ENCODE assay signal across 2 cellular contexts in the genomic region with DNA sequence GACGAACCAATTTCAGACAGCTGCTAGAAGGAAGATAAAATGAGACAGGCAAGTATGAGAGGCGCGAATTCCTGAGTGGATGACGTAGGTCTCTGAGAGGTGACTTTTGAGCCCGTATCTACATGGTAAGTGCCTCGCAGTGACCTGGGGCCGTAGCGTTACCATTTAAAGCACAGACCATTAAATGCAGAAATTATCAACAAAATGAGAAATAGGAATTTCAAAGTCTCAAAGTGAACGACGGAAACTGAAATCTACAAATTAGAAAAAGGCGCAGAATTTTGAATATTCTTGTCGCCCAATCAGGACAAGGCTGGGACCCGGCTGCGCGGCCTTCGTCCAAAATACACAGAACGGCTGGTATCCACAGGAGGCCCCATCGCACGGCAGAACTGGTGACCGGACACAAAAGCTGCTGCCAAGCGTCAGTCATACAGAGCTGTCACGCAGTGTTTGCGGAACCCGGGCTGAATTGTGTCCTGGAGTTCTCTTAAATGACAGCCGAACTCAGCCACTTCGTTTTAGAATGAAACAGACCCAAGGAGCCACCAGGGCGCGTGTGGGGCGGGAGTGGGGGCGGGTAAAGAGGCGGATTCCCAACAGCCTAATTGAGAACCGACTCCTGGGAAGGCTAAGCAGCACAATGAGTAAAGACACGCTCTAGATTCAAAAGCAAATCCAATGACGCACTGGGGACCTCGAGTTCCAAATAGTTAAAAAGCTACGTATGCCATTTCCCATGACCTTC.
TF ChIP-seq lines count a peak whose summit lies in the region.

No MANE protein-coding gene starts in this region.

TF ChIP-seq in HEK293, 187 proteins besides CTCF, POLR2A, EP300 and RAD21 (continued from another document):
- TF ChIP-seq, protein P1, sequence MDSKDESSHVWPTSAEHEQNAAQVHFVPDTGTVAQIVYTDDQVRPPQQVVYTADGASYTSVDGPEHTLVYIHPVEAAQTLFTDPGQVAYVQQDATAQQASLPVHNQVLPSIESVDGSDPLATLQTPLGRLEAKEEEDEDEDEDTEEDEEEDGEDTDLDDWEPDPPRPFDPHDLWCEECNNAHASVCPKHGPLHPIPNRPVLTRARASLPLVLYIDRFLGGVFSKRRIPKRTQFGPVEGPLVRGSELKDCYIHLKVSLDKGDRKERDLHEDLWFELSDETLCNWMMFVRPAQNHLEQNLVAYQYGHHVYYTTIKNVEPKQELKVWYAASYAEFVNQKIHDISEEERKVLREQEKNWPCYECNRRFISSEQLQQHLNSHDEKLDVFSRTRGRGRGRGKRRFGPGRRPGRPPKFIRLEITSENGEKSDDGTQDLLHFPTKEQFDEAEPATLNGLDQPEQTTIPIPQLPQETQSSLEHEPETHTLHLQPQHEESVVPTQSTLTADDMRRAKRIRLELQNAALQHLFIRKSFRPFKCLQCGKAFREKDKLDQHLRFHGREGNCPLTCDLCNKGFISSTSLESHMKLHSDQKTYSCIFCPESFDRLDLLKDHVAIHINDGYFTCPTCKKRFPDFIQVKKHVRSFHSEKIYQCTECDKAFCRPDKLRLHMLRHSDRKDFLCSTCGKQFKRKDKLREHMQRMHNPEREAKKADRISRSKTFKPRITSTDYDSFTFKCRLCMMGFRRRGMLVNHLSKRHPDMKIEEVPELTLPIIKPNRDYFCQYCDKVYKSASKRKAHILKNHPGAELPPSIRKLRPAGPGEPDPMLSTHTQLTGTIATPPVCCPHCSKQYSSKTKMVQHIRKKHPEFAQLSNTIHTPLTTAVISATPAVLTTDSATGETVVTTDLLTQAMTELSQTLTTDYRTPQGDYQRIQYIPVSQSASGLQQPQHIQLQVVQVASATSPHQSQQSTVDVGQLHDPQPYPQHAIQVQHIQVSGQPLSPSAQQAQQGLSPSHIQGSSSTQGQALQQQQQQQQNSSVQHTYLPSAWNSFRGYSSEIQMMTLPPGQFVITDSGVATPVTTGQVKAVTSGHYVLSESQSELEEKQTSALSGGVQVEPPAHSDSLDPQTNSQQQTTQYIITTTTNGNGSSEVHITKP (tag by site-specific recombination; IDR thresholded peaks at IDR 0.05) = 0 out of 2 replicates have a peak, but pooled peaks have one; percentile 56
TF ChIP-seq in HEK293: peak in this region for 42.

TF ChIP-seq in HepG2, 621 proteins besides CTCF, POLR2A, EP300 and RAD21 (continued from another document and continues in another):
- TF ChIP-seq, protein P2, sequence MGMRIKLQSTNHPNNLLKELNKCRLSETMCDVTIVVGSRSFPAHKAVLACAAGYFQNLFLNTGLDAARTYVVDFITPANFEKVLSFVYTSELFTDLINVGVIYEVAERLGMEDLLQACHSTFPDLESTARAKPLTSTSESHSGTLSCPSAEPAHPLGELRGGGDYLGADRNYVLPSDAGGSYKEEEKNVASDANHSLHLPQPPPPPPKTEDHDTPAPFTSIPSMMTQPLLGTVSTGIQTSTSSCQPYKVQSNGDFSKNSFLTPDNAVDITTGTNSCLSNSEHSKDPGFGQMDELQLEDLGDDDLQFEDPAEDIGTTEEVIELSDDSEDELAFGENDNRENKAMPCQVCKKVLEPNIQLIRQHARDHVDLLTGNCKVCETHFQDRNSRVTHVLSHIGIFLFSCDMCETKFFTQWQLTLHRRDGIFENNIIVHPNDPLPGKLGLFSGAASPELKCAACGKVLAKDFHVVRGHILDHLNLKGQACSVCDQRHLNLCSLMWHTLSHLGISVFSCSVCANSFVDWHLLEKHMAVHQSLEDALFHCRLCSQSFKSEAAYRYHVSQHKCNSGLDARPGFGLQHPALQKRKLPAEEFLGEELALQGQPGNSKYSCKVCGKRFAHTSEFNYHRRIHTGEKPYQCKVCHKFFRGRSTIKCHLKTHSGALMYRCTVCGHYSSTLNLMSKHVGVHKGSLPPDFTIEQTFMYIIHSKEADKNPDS (CRISPR knock-in tag; IDR thresholded peaks at IDR 0.05) = no peak
- TF ChIP-seq ZNF234 (CRISPR knock-in tag; conservative IDR thresholded peaks at IDR 0.05) (no peak), ZKSCAN1 (IDR thresholded peaks at IDR 0.05; ENCODE audit: low read length) (0 out of 2 replicates have a peak, but pooled peaks have one; percentile 20), ZNF382 (CRISPR knock-in tag; IDR thresholded peaks at IDR 0.05; ENCODE audit: borderline replicate concordance) (no peak), THYN1 (CRISPR knock-in tag; IDR thresholded peaks at IDR 0.05; ENCODE audit: borderline replicate concordance, low read depth) (no peak), PPARG (CRISPR knock-in tag; conservative IDR thresholded peaks at IDR 0.05) (no peak), ZSCAN12 (CRISPR knock-in tag; IDR thresholded peaks at IDR 0.05) (0 out of 2 replicates have a peak, but pooled peaks have one; percentile 17), MLLT10 (CRISPR knock-in tag; IDR thresholded peaks at IDR 0.05) (no peak), FOXO1 (CRISPR knock-in tag; IDR thresholded peaks at IDR 0.05) (peak; percentile 1; the same call in 1 of the 2 replicates), KLF15 (CRISPR knock-in tag; IDR thresholded peaks at IDR 0.05; ENCODE audit: borderline replicate concordance) (no peak), CBX1 (IDR thresholded peaks at IDR 0.05; ENCODE audit: low read depth) (no peak), ZFP90 (CRISPR knock-in tag; IDR thresholded peaks at IDR 0.05; ENCODE audit: borderline replicate concordance) (no peak), NFYC (CRISPR knock-in tag; IDR thresholded peaks at IDR 0.05) (peak; percentile 70), RELA (CRISPR knock-in tag; IDR thresholded peaks at IDR 0.05) (no peak), MIER3 (CRISPR knock-in tag; IDR thresholded peaks at IDR 0.05; ENCODE audit: borderline replicate concordance) (no peak), MYC (CRISPR knock-in tag; IDR thresholded peaks at IDR 0.05; ENCODE audit: borderline replicate concordance) (no peak), SYNCRIP (IDR thresholded peaks at IDR 0.05; ENCODE audit: insufficient read depth, low read depth, low read length) (no peak), TRIM24 (CRISPR knock-in tag; IDR thresholded peaks at IDR 0.05) (no peak), ZSCAN25 (CRISPR knock-in tag; IDR thresholded peaks at IDR 0.05) (0 out of 2 replicates have a peak, but pooled peaks have one; percentile 24), ZFP1 (CRISPR knock-in tag; IDR thresholded peaks at IDR 0.05) (no peak), NFKB2 (CRISPR knock-in tag; IDR thresholded peaks at IDR 0.05; ENCODE audit: borderline replicate concordance) (no peak), ZNF614 (CRISPR knock-in tag; IDR thresholded peaks at IDR 0.05; ENCODE audit: borderline replicate concordance) (0 out of 2 replicates have a peak, but pooled peaks have one; percentile 26), GFI1 (CRISPR knock-in tag; IDR thresholded peaks at IDR 0.05; ENCODE audit: borderline replicate concordance) (no peak), ZNF678 (CRISPR knock-in tag; IDR thresholded peaks at IDR 0.05) (no peak), ARNT2 (CRISPR knock-in tag; IDR thresholded peaks at IDR 0.05; ENCODE audit: low read depth) (0 out of 2 replicates have a peak, but pooled peaks have one; percentile 53), ERF (CRISPR knock-in tag; IDR thresholded peaks at IDR 0.05) (no peak; the same call in 1 of the 2 replicates), ARHGAP35 (CRISPR knock-in tag; IDR thresholded peaks at IDR 0.05; ENCODE audit: borderline replicate concordance) (no peak)
- TF ChIP-seq, protein P3, sequence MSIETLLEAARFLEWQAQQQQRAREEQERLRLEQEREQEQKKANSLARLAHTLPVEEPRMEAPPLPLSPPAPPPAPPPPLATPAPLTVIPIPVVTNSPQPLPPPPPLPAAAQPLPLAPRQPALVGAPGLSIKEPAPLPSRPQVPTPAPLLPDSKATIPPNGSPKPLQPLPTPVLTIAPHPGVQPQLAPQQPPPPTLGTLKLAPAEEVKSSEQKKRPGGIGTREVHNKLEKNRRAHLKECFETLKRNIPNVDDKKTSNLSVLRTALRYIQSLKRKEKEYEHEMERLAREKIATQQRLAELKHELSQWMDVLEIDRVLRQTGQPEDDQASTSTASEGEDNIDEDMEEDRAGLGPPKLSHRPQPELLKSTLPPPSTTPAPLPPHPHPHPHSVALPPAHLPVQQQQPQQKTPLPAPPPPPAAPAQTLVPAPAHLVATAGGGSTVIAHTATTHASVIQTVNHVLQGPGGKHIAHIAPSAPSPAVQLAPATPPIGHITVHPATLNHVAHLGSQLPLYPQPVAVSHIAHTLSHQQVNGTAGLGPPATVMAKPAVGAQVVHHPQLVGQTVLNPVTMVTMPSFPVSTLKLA (IDR thresholded peaks at IDR 0.05) = no peak
- TF ChIP-seq, protein P4, sequence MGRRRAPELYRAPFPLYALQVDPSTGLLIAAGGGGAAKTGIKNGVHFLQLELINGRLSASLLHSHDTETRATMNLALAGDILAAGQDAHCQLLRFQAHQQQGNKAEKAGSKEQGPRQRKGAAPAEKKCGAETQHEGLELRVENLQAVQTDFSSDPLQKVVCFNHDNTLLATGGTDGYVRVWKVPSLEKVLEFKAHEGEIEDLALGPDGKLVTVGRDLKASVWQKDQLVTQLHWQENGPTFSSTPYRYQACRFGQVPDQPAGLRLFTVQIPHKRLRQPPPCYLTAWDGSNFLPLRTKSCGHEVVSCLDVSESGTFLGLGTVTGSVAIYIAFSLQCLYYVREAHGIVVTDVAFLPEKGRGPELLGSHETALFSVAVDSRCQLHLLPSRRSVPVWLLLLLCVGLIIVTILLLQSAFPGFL (CRISPR knock-in tag; IDR thresholded peaks at IDR 0.05) = no peak
- TF ChIP-seq, protein P5, sequence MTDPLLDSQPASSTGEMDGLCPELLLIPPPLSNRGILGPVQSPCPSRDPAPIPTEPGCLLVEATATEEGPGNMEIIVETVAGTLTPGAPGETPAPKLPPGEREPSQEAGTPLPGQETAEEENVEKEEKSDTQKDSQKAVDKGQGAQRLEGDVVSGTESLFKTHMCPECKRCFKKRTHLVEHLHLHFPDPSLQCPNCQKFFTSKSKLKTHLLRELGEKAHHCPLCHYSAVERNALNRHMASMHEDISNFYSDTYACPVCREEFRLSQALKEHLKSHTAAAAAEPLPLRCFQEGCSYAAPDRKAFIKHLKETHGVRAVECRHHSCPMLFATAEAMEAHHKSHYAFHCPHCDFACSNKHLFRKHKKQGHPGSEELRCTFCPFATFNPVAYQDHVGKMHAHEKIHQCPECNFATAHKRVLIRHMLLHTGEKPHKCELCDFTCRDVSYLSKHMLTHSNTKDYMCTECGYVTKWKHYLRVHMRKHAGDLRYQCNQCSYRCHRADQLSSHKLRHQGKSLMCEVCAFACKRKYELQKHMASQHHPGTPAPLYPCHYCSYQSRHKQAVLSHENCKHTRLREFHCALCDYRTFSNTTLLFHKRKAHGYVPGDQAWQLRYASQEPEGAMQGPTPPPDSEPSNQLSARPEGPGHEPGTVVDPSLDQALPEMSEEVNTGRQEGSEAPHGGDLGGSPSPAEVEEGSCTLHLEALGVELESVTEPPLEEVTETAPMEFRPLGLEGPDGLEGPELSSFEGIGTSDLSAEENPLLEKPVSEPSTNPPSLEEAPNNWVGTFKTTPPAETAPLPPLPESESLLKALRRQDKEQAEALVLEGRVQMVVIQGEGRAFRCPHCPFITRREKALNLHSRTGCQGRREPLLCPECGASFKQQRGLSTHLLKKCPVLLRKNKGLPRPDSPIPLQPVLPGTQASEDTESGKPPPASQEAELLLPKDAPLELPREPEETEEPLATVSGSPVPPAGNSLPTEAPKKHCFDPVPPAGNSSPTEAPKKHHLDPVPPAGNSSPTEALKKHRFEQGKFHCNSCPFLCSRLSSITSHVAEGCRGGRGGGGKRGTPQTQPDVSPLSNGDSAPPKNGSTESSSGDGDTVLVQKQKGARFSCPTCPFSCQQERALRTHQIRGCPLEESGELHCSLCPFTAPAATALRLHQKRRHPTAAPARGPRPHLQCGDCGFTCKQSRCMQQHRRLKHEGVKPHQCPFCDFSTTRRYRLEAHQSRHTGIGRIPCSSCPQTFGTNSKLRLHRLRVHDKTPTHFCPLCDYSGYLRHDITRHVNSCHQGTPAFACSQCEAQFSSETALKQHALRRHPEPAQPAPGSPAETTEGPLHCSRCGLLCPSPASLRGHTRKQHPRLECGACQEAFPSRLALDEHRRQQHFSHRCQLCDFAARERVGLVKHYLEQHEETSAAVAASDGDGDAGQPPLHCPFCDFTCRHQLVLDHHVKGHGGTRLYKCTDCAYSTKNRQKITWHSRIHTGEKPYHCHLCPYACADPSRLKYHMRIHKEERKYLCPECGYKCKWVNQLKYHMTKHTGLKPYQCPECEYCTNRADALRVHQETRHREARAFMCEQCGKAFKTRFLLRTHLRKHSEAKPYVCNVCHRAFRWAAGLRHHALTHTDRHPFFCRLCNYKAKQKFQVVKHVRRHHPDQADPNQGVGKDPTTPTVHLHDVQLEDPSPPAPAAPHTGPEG (CRISPR knock-in tag; IDR thresholded peaks at IDR 0.05) = 0 out of 2 replicates have a peak, but pooled peaks have one; percentile 7
- TF ChIP-seq, protein P6, sequence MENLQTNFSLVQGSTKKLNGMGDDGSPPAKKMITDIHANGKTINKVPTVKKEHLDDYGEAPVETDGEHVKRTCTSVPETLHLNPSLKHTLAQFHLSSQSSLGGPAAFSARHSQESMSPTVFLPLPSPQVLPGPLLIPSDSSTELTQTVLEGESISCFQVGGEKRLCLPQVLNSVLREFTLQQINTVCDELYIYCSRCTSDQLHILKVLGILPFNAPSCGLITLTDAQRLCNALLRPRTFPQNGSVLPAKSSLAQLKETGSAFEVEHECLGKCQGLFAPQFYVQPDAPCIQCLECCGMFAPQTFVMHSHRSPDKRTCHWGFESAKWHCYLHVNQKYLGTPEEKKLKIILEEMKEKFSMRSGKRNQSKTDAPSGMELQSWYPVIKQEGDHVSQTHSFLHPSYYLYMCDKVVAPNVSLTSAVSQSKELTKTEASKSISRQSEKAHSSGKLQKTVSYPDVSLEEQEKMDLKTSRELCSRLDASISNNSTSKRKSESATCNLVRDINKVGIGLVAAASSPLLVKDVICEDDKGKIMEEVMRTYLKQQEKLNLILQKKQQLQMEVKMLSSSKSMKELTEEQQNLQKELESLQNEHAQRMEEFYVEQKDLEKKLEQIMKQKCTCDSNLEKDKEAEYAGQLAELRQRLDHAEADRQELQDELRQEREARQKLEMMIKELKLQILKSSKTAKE (CRISPR knock-in tag; IDR thresholded peaks at IDR 0.05; ENCODE audit: borderline replicate concordance) = no peak
- TF ChIP-seq, protein P7, sequence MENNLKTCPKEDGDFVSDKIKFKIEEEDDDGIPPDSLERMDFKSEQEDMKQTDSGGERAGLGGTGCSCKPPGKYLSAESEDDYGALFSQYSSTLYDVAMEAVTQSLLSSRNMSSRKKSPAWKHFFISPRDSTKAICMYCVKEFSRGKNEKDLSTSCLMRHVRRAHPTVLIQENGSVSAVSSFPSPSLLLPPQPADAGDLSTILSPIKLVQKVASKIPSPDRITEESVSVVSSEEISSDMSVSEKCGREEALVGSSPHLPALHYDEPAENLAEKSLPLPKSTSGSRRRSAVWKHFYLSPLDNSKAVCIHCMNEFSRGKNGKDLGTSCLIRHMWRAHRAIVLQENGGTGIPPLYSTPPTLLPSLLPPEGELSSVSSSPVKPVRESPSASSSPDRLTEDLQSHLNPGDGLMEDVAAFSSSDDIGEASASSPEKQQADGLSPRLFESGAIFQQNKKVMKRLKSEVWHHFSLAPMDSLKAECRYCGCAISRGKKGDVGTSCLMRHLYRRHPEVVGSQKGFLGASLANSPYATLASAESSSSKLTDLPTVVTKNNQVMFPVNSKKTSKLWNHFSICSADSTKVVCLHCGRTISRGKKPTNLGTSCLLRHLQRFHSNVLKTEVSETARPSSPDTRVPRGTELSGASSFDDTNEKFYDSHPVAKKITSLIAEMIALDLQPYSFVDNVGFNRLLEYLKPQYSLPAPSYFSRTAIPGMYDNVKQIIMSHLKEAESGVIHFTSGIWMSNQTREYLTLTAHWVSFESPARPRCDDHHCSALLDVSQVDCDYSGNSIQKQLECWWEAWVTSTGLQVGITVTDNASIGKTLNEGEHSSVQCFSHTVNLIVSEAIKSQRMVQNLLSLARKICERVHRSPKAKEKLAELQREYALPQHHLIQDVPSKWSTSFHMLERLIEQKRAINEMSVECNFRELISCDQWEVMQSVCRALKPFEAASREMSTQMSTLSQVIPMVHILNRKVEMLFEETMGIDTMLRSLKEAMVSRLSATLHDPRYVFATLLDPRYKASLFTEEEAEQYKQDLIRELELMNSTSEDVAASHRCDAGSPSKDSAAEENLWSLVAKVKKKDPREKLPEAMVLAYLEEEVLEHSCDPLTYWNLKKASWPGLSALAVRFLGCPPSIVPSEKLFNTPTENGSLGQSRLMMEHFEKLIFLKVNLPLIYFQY (CRISPR knock-in tag; IDR thresholded peaks at IDR 0.05; ENCODE audit: borderline replicate concordance) = 0 out of 2 replicates have a peak, but pooled peaks have one; percentile 10
